8 cellular contexts compared by ENCODE assay signal in the genomic region with DNA sequence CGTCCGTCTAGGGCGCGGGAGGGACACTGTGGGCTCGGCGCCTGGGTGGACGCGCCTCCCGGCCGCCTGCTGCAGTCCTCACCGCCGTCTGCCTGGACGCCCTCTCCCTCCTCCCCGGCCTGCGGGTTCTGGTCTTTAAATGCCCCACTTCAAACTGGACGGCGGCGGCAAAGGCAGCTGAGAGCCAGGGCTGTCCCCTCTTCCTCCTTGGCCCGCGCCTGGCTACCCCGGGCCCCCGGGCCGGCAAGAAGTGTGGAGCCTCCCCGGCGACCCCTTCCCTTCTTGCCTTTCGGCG. TPM values are rescaled to one million over a fixed set of nuclear protein-coding genes. Genes with fewer than 3 reads are reported as not detected.
DNase-seq lines count a peak whose midpoint lies in the region; FAIRE-seq and TF ChIP-seq lines count a peak whose summit lies in the region.

No MANE protein-coding gene starts in this region.

- H3K4me3 ChIP-seq in HEK293 (ENCODE audit: low read depth, low read length) (peak overlapping the region; percentile 98), neural progenitor cell (peak overlapping the region; percentile 97)

- peak overlapping the region; percentile 95 for H3K27ac Mint-ChIP-seq in activated naive CD4-positive, alpha-beta T cell treated with anti-CD3 and anti-CD28 coated beads, Interleukin-2, amount 10 ng/mL, durations not matched to agents 7 days and 5 days
- H3K27ac Mint-ChIP-seq in neural progenitor cell: no peak overlapping the region

- H3K9me3 Mint-ChIP-seq in activated naive CD4-positive, alpha-beta T cell treated with anti-CD3 and anti-CD28 coated beads, Interleukin-2, amount 10 ng/mL, durations not matched to agents 7 days and 5 days: no peaks in the 10 kb centered on the region
- no peaks in the 10 kb centered on the region for H3K9me3 Mint-ChIP-seq in neural progenitor cell

- TF ChIP-seq CTCF in HEK293 (tag by site-specific recombination; IDR thresholded peaks at IDR 0.05): no peak
- no peak for TF ChIP-seq CTCF in neural progenitor cell (IDR thresholded peaks at IDR 0.05)

- peak overlapping the region; percentile 75 for H3K4me2 ChIP-seq in neural progenitor cell

- DNase-seq in NK-92 treated with Interleukin-12 subunit alpha and Interleukin-12 subunit beta, amount 100 ng/mL, for 24 hours (lab: John Stamatoyannopoulos, UW): peak; percentile 51
- DNase-seq in NK-92 (lab: John Stamatoyannopoulos, UW; ENCODE audit: unreplicated experiment) (no peak), NCI-H146 treated with DMSO at 0.1 percent for 48 hours (lab: John Stamatoyannopoulos, UW; ENCODE audit: unreplicated experiment) (peak; percentile 69), globus pallidus (ENCODE audit: low spot score) (peak; percentile 60), neural progenitor cell (ENCODE audit: low spot score) (peak; percentile 83), RCC 7860 (ENCODE audit: low spot score) (no peak)
- DNase-seq in activated naive CD4-positive, alpha-beta T cell treated with anti-CD3 and anti-CD28 coated beads, Interleukin-2, amount 10 ng/mL, durations not matched to agents 7 days and 5 days: peak; percentile 52

- H3K4me1 ChIP-seq in HEK293 (ENCODE audit: control insufficient read depth, insufficient read depth, low read length): 0 out of 2 replicates have a peak, but pooled peaks cover 4% of the 10 kb centered on the region
- H3K4me1 ChIP-seq in neural progenitor cell: peaks cover 48% of the 10 kb centered on the region

- peaks cover 43% of the 10 kb centered on the region for H4K20me1 ChIP-seq in neural progenitor cell (ENCODE audit: low read depth)

- H3K27ac ChIP-seq in HEK293 (ENCODE audit: extremely low read depth, low read depth, low read length): peak overlapping the region; percentile 80; the same call in 1 of the 2 replicates
- peak overlapping the region; percentile 86 for H3K27ac ChIP-seq in neural progenitor cell

- H3K36me3 ChIP-seq in HEK293 (ENCODE audit: control insufficient read depth in 2 of 2, insufficient read depth in 1 of 2, low read length in 2 of 2) (no peaks in the 10 kb centered on the region), neural progenitor cell (peaks cover 9% of the 10 kb centered on the region)

- H2AFZ ChIP-seq in neural progenitor cell (replicated peaks): peak overlapping the region; percentile 85

- H3K79me2 ChIP-seq in neural progenitor cell (ENCODE audit: low read depth): peaks cover 71% of the 10 kb centered on the region

- CTCF ChIA-PET in HEK293 (lab: Yijun Ruan, JAX): no interaction called here
- CTCF ChIA-PET in activated naive CD4-positive, alpha-beta T cell treated with anti-CD3 and anti-CD28 coated beads, Interleukin-2, amount 10 ng/mL, durations not matched to agents 7 days and 5 days (lab: Charles Lee): interaction anchor here (1.1 kb wide), 1 partner anchor 39 kb away, joined by 3 read pairs; no protein-coding TSS in a partner anchor

- peaks cover 36% of the 10 kb centered on the region for H3K4me1 Mint-ChIP-seq in activated naive CD4-positive, alpha-beta T cell treated with anti-CD3 and anti-CD28 coated beads, Interleukin-2, amount 10 ng/mL, durations not matched to agents 7 days and 5 days
- H3K4me1 Mint-ChIP-seq in neural progenitor cell: peaks cover 35% of the 10 kb centered on the region

- H3K36me3 Mint-ChIP-seq in activated naive CD4-positive, alpha-beta T cell treated with anti-CD3 and anti-CD28 coated beads, Interleukin-2, amount 10 ng/mL, durations not matched to agents 7 days and 5 days: peaks cover 42% of the 10 kb centered on the region
- peaks cover 16% of the 10 kb centered on the region for H3K36me3 Mint-ChIP-seq in neural progenitor cell

- POLR2A ChIA-PET in HEK293 (lab: Yijun Ruan, JAX): no interaction called here

- H3K27me3 Mint-ChIP-seq in activated naive CD4-positive, alpha-beta T cell treated with anti-CD3 and anti-CD28 coated beads, Interleukin-2, amount 10 ng/mL, durations not matched to agents 7 days and 5 days: no peaks in the 10 kb centered on the region
- peaks cover 4% of the 10 kb centered on the region for H3K27me3 Mint-ChIP-seq in neural progenitor cell (ENCODE audit: insufficient read depth, low read depth)

- peak overlapping the region; percentile 96 for H3K4me3 Mint-ChIP-seq in activated naive CD4-positive, alpha-beta T cell treated with anti-CD3 and anti-CD28 coated beads, Interleukin-2, amount 10 ng/mL, durations not matched to agents 7 days and 5 days
- H3K4me3 Mint-ChIP-seq in neural progenitor cell: peak overlapping the region; percentile 99

- H3K9me3 ChIP-seq in HEK293 (ENCODE audit: control insufficient read depth, insufficient read depth, low read depth, low read length): no peaks in the 10 kb centered on the region
- H3K9me3 ChIP-seq in neural progenitor cell (ENCODE audit: low read depth): no peaks in the 10 kb centered on the region

- peak overlapping the region; percentile 88 for H3K9ac ChIP-seq in neural progenitor cell

- no peak for FAIRE-seq in RCC 7860 (lab: Jason Lieb, UNC)

- H3K27me3 ChIP-seq in neural progenitor cell: no peaks in the 10 kb centered on the region

- H3F3A ChIP-seq in neural progenitor cell (ENCODE audit: low read depth): peaks cover 15% of the 10 kb centered on the region

TF ChIP-seq in HEK293, 187 proteins besides CTCF, POLR2A, EP300 and RAD21:
- 0 out of 2 replicates have a peak, but pooled peaks have one; percentile 19 for TF ChIP-seq ZNF2 (tag by site-specific recombination; IDR thresholded peaks at IDR 0.05)
- peak; percentile 24; the same call in 1 of the 2 replicates for TF ChIP-seq ZNF777 (tag by site-specific recombination; IDR thresholded peaks at IDR 0.05; ENCODE audit: borderline replicate concordance)
- TF ChIP-seq, protein P1, sequence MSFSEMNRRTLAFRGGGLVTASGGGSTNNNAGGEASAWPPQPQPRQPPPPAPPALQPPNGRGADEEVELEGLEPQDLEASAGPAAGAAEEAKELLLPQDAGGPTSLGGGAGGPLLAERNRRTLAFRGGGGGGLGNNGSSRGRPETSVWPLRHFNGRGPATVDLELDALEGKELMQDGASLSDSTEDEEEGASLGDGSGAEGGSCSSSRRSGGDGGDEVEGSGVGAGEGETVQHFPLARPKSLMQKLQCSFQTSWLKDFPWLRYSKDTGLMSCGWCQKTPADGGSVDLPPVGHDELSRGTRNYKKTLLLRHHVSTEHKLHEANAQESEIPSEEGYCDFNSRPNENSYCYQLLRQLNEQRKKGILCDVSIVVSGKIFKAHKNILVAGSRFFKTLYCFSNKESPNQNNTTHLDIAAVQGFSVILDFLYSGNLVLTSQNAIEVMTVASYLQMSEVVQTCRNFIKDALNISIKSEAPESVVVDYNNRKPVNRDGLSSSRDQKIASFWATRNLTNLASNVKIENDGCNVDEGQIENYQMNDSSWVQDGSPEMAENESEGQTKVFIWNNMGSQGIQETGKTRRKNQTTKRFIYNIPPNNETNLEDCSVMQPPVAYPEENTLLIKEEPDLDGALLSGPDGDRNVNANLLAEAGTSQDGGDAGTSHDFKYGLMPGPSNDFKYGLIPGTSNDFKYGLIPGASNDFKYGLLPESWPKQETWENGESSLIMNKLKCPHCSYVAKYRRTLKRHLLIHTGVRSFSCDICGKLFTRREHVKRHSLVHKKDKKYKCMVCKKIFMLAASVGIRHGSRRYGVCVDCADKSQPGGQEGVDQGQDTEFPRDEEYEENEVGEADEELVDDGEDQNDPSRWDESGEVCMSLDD (tag by site-specific recombination; IDR thresholded peaks at IDR 0.05): 0 out of 2 replicates have a peak, but pooled peaks have one; percentile 18
- TF ChIP-seq ZBTB8A (tag by site-specific recombination; IDR thresholded peaks at IDR 0.05): peak; percentile 50
- no peak for TF ChIP-seq ZNF202 (tag by site-specific recombination; IDR thresholded peaks at IDR 0.05; ENCODE audit: borderline replicate concordance)
- no peak for TF ChIP-seq ZNF843 (tag by site-specific recombination; IDR thresholded peaks at IDR 0.05)
- no peak for TF ChIP-seq SCRT2 (tag by site-specific recombination; IDR thresholded peaks at IDR 0.05)
- peak; percentile 25; the same call in 1 of the 2 replicates for TF ChIP-seq ZNF449 (tag by site-specific recombination; IDR thresholded peaks at IDR 0.05)
- TF ChIP-seq ZFP37 (tag by site-specific recombination; IDR thresholded peaks at IDR 0.05): no peak
- no peak for TF ChIP-seq ZNF558 (tag by site-specific recombination; IDR thresholded peaks at IDR 0.05)
- peak; percentile 80 for TF ChIP-seq ZBTB26 (tag by site-specific recombination; optimal IDR thresholded peaks at IDR 0.05)
TF ChIP-seq in HEK293: peak in this region for 6.

RNA-seq across cellular contexts. Expression of gene CBLB, which starts 0.4 kb away (rescaled TPM):
- total RNA-seq in neural progenitor cell (ENCODE audit: low replicate concordance): 61.2 and 105 TPM in 2 replicates

Comparison
In these comparisons a context has a peak if more than half of its experiments do, and no peak if none do; other contexts are left out.
1. DNase-seq: peak in NK-92 treated with Interleukin-12 subunit alpha and Interleukin-12 subunit beta, amount 100 ng/mL, for 24 hours (single experiment), NCI-H146 treated with DMSO at 0.1 percent for 48 hours (single experiment), activated naive CD4-positive, alpha-beta T cell treated with anti-CD3 and anti-CD28 coated beads, Interleukin-2, amount 10 ng/mL, durations not matched to agents 7 days and 5 days (single experiment), globus pallidus (single experiment) and neural progenitor cell (single experiment); none in NK-92 (single experiment) and RCC 7860 (single experiment).